33 cellular contexts compared by ENCODE assay signal in the genomic region with DNA sequence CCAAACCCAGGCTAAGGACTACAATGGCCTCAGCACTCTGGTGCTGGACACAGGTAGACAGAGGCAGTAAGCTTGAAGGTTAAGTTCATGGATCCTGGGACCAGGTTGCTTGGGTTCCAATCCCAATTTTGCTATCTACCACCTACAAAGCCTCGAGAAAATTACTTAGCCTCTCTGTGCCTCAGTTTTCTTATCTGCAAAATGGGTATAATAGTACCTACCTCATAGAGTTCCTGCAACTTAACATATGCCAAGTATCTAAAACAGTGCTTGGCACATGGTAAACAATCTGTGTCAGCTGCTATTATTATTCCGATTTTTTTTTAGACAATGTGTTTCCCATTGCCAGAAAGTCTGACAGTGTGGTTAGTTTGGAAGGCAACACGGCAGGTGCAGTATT. TPM values are rescaled to one million over a fixed set of nuclear protein-coding genes. Genes with fewer than 3 reads are reported as not detected.
"Had no signal": no experiment of that assay in that cellular context is flagged by ENCODE, and none has a peak within 500 bp of the region (broad histone marks: within the 10 kb centered on the region; RNA-seq: fewer than 3 reads in every experiment).

No MANE protein-coding gene starts in this region.

- H3K4me1 ChIP-seq: left lung, lower lobe of right lung, neural progenitor cell, parathyroid adenoma, sigmoid colon, tibial nerve, upper lobe of left lung, vagina had no signal

- H3K36me3 Mint-ChIP-seq: immature natural killer cell; natural killer cell; neural progenitor cell; stimulated activated memory B cell treated with anti-CD40 and anti-IgM and Interleukin-4, amounts not matched to agents 10 μg/mL and 1 μg/mL and 100 μg/mL, for 72 hours had no signal

- H3K4me3 ChIP-seq: left lung, lower lobe of right lung, neural progenitor cell, sigmoid colon, smooth muscle cell, tibial nerve, upper lobe of left lung, vagina had no signal

- H3K27me3 ChIP-seq: left lung, neural progenitor cell, tibial nerve, upper lobe of left lung, vagina had no signal

- H3K36me3 ChIP-seq: left lung, lower lobe of right lung, neural progenitor cell, neutrophil, sigmoid colon, tibial nerve, upper lobe of left lung, vagina had no signal

- H3K27ac Mint-ChIP-seq: immature natural killer cell; naive B cell; natural killer cell; nephron progenitor cell; neural progenitor cell; progenitor cell of endocrine pancreas; stimulated activated memory B cell treated with anti-CD40 and anti-IgM and Interleukin-4, amounts not matched to agents 10 μg/mL and 1 μg/mL and 100 μg/mL, for 72 hours; stimulated activated naive CD8-positive, alpha-beta T cell treated with anti-CD3 and anti-CD28 coated beads, Interleukin-15, amount 100 ng/mL, for 72 hours had no signal

- DNase-seq: hypothalamus; immature natural killer cell; kidney; left colon; left lung; lower lobe of right lung; mammary epithelial cell; mesenchymal stem cell; naive B cell; natural killer cell; nephron progenitor cell; occipital lobe; retina; right cardiac atrium; sigmoid colon; stimulated activated CD4-positive, alpha-beta T cell treated with anti-CD3 and anti-CD28 coated beads, Interleukin-1b, Interleukin-23, amount 100 ng/mL, for 48 hours; stimulated activated CD4-positive, alpha-beta T cell treated with anti-CD3 and anti-CD28 coated beads, Interleukin-2, amount 100 ng/mL, for 48 hours; stimulated activated CD4-positive, alpha-beta T cell treated with anti-CD3 and anti-CD28 coated beads, Interleukin-4, amount 100 ng/mL, for 4 hours; stimulated activated CD8-positive, alpha-beta memory T cell treated with anti-CD3 and anti-CD28 coated beads, Interleukin-4, amount 100 ng/mL, for 48 hours; stimulated activated naive CD4-positive, alpha-beta T cell treated with Interleukin-2 at 50 U/mL for 16 hours; stimulated activated naive CD8-positive, alpha-beta T cell treated with anti-CD3 and anti-CD28 coated beads, Interleukin-15, amount 100 ng/mL, for 72 hours; substantia nigra; upper lobe of left lung had no signal

- ATAC-seq: left colon; left lung; lower lobe of right lung; natural killer cell; right cardiac atrium; stimulated activated memory B cell treated with anti-CD40 and anti-IgM and Interleukin-4, amounts not matched to agents 10 μg/mL and 1 μg/mL and 100 μg/mL, for 72 hours; stimulated activated naive CD8-positive, alpha-beta T cell treated with anti-CD3 and anti-CD28 coated beads, Interleukin-15, amount 100 ng/mL, for 72 hours had no signal

- H3K27ac ChIP-seq: left lung, lower lobe of right lung, neural progenitor cell, neutrophil, parathyroid adenoma, sigmoid colon, tibial nerve, upper lobe of left lung, vagina had no signal

- H3K4me2 ChIP-seq: neural progenitor cell, smooth muscle cell had no signal

- H3K9ac ChIP-seq: neural progenitor cell, parathyroid adenoma had no signal

- H3K9me3 ChIP-seq: left lung, lower lobe of right lung, neutrophil, sigmoid colon, tibial nerve, upper lobe of left lung, vagina had no signal

- FAIRE-seq: islet of Langerhans, kidney had no signal

- H3K4me1 Mint-ChIP-seq: immature natural killer cell, natural killer cell had no signal

- H3K4me3 Mint-ChIP-seq: immature natural killer cell; natural killer cell; nephron progenitor cell; neural progenitor cell; stimulated activated memory B cell treated with anti-CD40 and anti-IgM and Interleukin-4, amounts not matched to agents 10 μg/mL and 1 μg/mL and 100 μg/mL, for 72 hours; stimulated activated naive CD8-positive, alpha-beta T cell treated with anti-CD3 and anti-CD28 coated beads, Interleukin-15, amount 100 ng/mL, for 72 hours had no signal

- H3K79me2 ChIP-seq: parathyroid adenoma had no signal

- H2AFZ ChIP-seq: neural progenitor cell, parathyroid adenoma had no signal

- H3K9me3 Mint-ChIP-seq: naive B cell; natural killer cell; nephron progenitor cell; neural progenitor cell; stimulated activated memory B cell treated with anti-CD40 and anti-IgM and Interleukin-4, amounts not matched to agents 10 μg/mL and 1 μg/mL and 100 μg/mL, for 72 hours; stimulated activated naive CD8-positive, alpha-beta T cell treated with anti-CD3 and anti-CD28 coated beads, Interleukin-15, amount 100 ng/mL, for 72 hours had no signal

RNA-seq across cellular contexts. Expression of gene SYN3, which starts 37.5 kb away (rescaled TPM):
- total RNA-seq: mammary epithelial cell, osteocyte, vagina had no signal
- polyA plus RNA-seq: immature natural killer cell, mammary epithelial cell had no signal
